In the genomic region with DNA sequence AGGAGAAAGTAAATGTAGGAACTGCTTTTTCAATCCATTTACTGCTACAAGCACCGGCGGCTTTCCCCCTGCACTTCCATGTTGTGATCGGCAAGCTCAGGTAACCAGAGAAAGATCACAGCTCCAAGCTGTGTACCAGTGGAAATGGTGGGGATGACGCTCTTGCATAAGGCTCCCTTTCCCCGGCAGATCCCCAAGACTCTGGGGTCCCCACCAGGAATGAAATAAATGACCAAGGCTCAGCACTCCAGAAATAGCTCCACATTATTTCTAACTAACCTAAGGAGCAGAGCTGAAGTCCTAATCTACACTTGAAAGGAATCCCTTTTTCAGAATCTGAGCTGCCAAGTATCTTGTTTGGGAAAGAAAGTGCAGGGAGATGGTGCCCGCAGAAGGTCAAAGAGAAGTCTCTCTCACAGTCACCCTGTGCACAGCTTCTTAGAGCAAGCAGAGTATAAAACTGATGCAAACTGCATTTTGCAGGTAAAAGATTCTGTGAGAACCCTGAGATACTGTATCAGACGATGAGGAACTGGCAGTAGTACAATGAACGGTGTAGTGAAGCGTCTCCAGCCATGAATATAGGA, we compare ENCODE assay signal across 1 cellular context.
TF ChIP-seq lines count a peak whose summit lies in the region.

No MANE protein-coding gene starts in this region.

TF ChIP-seq in HepG2, 621 proteins besides CTCF, POLR2A, EP300 and RAD21 (continues in another document):
- TF ChIP-seq ZFP1 (CRISPR knock-in tag; IDR thresholded peaks at IDR 0.05) (0 out of 2 replicates have a peak, but pooled peaks have one; percentile 7), STAT5B (CRISPR knock-in tag; IDR thresholded peaks at IDR 0.05) (no peak), MBD4 (IDR thresholded peaks at IDR 0.05; ENCODE audit: borderline replicate concordance, low read length) (no peak), ZNF24 (IDR thresholded peaks at IDR 0.05) (no peak), ZNF33A (CRISPR knock-in tag; IDR thresholded peaks at IDR 0.05; ENCODE audit: borderline replicate concordance) (no peak), SP2 (CRISPR knock-in tag; IDR thresholded peaks at IDR 0.05) (no peak), NCOA1 (CRISPR knock-in tag; IDR thresholded peaks at IDR 0.05) (no peak), ZNF619 (CRISPR knock-in tag; IDR thresholded peaks at IDR 0.05) (peak; percentile 73; the same call in 1 of the 2 replicates), NFE2L2 (IDR thresholded peaks at IDR 0.05; ENCODE audit: low read length) (no peak), SNAPC2 (CRISPR knock-in tag; IDR thresholded peaks at IDR 0.05) (no peak), BHLHE40 (IDR thresholded peaks at IDR 0.05; ENCODE audit: low read length) (no peak), ZNF546 (CRISPR knock-in tag; conservative IDR thresholded peaks at IDR 0.05) (no peak), MEF2D (CRISPR knock-in tag; IDR thresholded peaks at IDR 0.05) (peak; percentile 46; the same call in 1 of the 2 replicates), MYNN (CRISPR knock-in tag; IDR thresholded peaks at IDR 0.05; ENCODE audit: low read depth) (no peak), ZFP36L1 (CRISPR knock-in tag; IDR thresholded peaks at IDR 0.05) (0 out of 2 replicates have a peak, but pooled peaks have one; percentile 8), ZNF484 (CRISPR knock-in tag; IDR thresholded peaks at IDR 0.05; ENCODE audit: borderline replicate concordance, low read depth) (no peak), GLI4 (CRISPR knock-in tag; IDR thresholded peaks at IDR 0.05; ENCODE audit: borderline replicate concordance) (no peak), ISX (CRISPR knock-in tag; conservative IDR thresholded peaks at IDR 0.05) (no peak), NBN (conservative IDR thresholded peaks at IDR 0.05) (no peak), ARNT2 (CRISPR knock-in tag; IDR thresholded peaks at IDR 0.05; ENCODE audit: low read depth) (no peak), TP53 (CRISPR knock-in tag; conservative IDR thresholded peaks at IDR 0.05) (no peak), SOX6 (IDR thresholded peaks at IDR 0.05) (no peak), SOX6 (CRISPR knock-in tag; IDR thresholded peaks at IDR 0.05) (no peak), ZNF543 (CRISPR knock-in tag; IDR thresholded peaks at IDR 0.05) (no peak), TSC22D2 (CRISPR knock-in tag; IDR thresholded peaks at IDR 0.05; ENCODE audit: borderline replicate concordance) (0 out of 2 replicates have a peak, but pooled peaks have one; percentile 9), SRSF9 (IDR thresholded peaks at IDR 0.05; ENCODE audit: borderline replicate concordance, insufficient read depth, low read depth, low read length, poor library complexity, severe bottlenecking) (no peak)
- TF ChIP-seq, protein P1, sequence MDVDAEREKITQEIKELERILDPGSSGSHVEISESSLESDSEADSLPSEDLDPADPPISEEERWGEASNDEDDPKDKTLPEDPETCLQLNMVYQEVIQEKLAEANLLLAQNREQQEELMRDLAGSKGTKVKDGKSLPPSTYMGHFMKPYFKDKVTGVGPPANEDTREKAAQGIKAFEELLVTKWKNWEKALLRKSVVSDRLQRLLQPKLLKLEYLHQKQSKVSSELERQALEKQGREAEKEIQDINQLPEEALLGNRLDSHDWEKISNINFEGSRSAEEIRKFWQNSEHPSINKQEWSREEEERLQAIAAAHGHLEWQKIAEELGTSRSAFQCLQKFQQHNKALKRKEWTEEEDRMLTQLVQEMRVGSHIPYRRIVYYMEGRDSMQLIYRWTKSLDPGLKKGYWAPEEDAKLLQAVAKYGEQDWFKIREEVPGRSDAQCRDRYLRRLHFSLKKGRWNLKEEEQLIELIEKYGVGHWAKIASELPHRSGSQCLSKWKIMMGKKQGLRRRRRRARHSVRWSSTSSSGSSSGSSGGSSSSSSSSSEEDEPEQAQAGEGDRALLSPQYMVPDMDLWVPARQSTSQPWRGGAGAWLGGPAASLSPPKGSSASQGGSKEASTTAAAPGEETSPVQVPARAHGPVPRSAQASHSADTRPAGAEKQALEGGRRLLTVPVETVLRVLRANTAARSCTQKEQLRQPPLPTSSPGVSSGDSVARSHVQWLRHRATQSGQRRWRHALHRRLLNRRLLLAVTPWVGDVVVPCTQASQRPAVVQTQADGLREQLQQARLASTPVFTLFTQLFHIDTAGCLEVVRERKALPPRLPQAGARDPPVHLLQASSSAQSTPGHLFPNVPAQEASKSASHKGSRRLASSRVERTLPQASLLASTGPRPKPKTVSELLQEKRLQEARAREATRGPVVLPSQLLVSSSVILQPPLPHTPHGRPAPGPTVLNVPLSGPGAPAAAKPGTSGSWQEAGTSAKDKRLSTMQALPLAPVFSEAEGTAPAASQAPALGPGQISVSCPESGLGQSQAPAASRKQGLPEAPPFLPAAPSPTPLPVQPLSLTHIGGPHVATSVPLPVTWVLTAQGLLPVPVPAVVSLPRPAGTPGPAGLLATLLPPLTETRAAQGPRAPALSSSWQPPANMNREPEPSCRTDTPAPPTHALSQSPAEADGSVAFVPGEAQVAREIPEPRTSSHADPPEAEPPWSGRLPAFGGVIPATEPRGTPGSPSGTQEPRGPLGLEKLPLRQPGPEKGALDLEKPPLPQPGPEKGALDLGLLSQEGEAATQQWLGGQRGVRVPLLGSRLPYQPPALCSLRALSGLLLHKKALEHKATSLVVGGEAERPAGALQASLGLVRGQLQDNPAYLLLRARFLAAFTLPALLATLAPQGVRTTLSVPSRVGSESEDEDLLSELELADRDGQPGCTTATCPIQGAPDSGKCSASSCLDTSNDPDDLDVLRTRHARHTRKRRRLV (CRISPR knock-in tag; IDR thresholded peaks at IDR 0.05) = no peak
- TF ChIP-seq, protein P2, sequence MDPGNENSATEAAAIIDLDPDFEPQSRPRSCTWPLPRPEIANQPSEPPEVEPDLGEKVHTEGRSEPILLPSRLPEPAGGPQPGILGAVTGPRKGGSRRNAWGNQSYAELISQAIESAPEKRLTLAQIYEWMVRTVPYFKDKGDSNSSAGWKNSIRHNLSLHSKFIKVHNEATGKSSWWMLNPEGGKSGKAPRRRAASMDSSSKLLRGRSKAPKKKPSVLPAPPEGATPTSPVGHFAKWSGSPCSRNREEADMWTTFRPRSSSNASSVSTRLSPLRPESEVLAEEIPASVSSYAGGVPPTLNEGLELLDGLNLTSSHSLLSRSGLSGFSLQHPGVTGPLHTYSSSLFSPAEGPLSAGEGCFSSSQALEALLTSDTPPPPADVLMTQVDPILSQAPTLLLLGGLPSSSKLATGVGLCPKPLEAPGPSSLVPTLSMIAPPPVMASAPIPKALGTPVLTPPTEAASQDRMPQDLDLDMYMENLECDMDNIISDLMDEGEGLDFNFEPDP (CRISPR knock-in tag; conservative IDR thresholded peaks at IDR 0.05) = 0 out of 2 replicates have a peak, but pooled peaks have one; percentile 6
- TF ChIP-seq, protein P3, sequence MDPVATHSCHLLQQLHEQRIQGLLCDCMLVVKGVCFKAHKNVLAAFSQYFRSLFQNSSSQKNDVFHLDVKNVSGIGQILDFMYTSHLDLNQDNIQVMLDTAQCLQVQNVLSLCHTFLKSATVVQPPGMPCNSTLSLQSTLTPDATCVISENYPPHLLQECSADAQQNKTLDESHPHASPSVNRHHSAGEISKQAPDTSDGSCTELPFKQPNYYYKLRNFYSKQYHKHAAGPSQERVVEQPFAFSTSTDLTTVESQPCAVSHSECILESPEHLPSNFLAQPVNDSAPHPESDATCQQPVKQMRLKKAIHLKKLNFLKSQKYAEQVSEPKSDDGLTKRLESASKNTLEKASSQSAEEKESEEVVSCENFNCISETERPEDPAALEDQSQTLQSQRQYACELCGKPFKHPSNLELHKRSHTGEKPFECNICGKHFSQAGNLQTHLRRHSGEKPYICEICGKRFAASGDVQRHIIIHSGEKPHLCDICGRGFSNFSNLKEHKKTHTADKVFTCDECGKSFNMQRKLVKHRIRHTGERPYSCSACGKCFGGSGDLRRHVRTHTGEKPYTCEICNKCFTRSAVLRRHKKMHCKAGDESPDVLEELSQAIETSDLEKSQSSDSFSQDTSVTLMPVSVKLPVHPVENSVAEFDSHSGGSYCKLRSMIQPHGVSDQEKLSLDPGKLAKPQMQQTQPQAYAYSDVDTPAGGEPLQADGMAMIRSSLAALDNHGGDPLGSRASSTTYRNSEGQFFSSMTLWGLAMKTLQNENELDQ (CRISPR knock-in tag; IDR thresholded peaks at IDR 0.05; ENCODE audit: borderline replicate concordance) = no peak
- TF ChIP-seq, protein P4, sequence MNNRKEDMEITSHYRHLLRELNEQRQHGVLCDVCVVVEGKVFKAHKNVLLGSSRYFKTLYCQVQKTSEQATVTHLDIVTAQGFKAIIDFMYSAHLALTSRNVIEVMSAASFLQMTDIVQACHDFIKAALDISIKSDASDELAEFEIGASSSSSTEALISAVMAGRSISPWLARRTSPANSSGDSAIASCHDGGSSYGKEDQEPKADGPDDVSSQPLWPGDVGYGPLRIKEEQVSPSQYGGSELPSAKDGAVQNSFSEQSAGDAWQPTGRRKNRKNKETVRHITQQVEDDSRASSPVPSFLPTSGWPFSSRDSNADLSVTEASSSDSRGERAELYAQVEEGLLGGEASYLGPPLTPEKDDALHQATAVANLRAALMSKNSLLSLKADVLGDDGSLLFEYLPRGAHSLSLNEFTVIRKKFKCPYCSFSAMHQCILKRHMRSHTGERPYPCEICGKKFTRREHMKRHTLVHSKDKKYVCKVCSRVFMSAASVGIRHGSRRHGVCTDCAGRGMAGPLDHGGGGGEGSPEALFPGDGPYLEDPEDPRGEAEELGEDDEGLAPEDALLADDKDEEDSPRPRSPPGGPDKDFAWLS (CRISPR knock-in tag; IDR thresholded peaks at IDR 0.05; ENCODE audit: borderline replicate concordance) = no peak
- TF ChIP-seq, protein P5, sequence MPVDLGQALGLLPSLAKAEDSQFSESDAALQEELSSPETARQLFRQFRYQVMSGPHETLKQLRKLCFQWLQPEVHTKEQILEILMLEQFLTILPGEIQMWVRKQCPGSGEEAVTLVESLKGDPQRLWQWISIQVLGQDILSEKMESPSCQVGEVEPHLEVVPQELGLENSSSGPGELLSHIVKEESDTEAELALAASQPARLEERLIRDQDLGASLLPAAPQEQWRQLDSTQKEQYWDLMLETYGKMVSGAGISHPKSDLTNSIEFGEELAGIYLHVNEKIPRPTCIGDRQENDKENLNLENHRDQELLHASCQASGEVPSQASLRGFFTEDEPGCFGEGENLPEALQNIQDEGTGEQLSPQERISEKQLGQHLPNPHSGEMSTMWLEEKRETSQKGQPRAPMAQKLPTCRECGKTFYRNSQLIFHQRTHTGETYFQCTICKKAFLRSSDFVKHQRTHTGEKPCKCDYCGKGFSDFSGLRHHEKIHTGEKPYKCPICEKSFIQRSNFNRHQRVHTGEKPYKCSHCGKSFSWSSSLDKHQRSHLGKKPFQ (CRISPR knock-in tag; IDR thresholded peaks at IDR 0.05; ENCODE audit: insufficient replicate concordance) = no peak
- TF ChIP-seq, protein P6, sequence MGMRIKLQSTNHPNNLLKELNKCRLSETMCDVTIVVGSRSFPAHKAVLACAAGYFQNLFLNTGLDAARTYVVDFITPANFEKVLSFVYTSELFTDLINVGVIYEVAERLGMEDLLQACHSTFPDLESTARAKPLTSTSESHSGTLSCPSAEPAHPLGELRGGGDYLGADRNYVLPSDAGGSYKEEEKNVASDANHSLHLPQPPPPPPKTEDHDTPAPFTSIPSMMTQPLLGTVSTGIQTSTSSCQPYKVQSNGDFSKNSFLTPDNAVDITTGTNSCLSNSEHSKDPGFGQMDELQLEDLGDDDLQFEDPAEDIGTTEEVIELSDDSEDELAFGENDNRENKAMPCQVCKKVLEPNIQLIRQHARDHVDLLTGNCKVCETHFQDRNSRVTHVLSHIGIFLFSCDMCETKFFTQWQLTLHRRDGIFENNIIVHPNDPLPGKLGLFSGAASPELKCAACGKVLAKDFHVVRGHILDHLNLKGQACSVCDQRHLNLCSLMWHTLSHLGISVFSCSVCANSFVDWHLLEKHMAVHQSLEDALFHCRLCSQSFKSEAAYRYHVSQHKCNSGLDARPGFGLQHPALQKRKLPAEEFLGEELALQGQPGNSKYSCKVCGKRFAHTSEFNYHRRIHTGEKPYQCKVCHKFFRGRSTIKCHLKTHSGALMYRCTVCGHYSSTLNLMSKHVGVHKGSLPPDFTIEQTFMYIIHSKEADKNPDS (CRISPR knock-in tag; IDR thresholded peaks at IDR 0.05) = 0 out of 2 replicates have a peak, but pooled peaks have one; percentile 16
- TF ChIP-seq, protein P7, sequence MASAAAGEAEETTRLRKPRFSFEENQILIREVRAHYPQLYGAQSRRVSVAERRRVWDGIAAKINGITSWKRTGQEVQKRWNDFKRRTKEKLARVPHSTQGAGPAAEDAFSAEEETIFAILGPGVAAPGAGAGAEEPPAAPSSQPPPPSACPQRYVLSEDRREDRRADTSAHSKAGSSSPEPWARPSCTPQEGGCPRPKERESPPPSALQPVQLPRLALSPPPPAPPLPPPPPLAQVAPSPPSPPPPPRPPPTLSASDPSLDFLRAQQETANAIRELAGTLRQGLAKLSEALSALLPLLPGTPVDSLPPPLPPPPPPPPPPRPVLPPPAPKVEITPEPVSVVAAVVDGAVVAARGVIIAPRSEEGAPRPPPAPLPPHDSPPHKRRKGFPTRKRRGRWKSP (CRISPR knock-in tag; IDR thresholded peaks at IDR 0.05) = 0 out of 2 replicates have a peak, but pooled peaks have one; percentile 25
- TF ChIP-seq, protein P8, sequence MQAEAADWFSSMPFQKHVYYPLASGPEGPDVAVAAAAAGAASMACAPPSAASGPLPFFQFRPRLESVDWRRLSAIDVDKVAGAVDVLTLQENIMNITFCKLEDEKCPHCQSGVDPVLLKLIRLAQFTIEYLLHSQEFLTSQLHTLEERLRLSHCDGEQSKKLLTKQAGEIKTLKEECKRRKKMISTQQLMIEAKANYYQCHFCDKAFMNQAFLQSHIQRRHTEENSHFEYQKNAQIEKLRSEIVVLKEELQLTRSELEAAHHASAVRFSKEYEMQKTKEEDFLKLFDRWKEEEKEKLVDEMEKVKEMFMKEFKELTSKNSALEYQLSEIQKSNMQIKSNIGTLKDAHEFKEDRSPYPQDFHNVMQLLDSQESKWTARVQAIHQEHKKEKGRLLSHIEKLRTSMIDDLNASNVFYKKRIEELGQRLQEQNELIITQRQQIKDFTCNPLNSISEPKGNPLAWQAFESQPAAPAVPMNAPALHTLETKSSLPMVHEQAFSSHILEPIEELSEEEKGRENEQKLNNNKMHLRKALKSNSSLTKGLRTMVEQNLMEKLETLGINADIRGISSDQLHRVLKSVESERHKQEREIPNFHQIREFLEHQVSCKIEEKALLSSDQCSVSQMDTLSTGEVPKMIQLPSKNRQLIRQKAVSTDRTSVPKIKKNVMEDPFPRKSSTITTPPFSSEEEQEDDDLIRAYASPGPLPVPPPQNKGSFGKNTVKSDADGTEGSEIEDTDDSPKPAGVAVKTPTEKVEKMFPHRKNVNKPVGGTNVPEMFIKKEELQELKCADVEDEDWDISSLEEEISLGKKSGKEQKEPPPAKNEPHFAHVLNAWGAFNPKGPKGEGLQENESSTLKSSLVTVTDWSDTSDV (CRISPR knock-in tag; IDR thresholded peaks at IDR 0.05) = 0 out of 2 replicates have a peak, but pooled peaks have one; percentile 13
- TF ChIP-seq, protein P9, sequence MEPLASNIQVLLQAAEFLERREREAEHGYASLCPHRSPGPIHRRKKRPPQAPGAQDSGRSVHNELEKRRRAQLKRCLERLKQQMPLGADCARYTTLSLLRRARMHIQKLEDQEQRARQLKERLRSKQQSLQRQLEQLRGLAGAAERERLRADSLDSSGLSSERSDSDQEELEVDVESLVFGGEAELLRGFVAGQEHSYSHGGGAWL (CRISPR knock-in tag; IDR thresholded peaks at IDR 0.05) = 0 out of 2 replicates have a peak, but pooled peaks have one; percentile 8
